In genomic region chr3:189324538-189325138, GRCh38 we compare ENCODE assay signal across 8 cellular contexts.
DNase-seq lines count a peak whose midpoint lies in the region; ATAC-seq, FAIRE-seq and TF ChIP-seq lines count a peak whose summit lies in the region.

No MANE protein-coding gene starts in this region.

- H3K9me3 ChIP-seq in Peyer's patch (no peaks in the 10 kb centered on the region), left lung (no peaks in the 10 kb centered on the region)

- H3K36me3 ChIP-seq in Peyer's patch = no peaks in the 10 kb centered on the region
- no peaks in the 10 kb centered on the region for H3K36me3 ChIP-seq in left lung

- H3K4me3 ChIP-seq in Peyer's patch (no peak overlapping the region), left lung (no peak overlapping the region)

- no peak for FAIRE-seq in HTR-8/SVneo (lab: Jason Lieb, UNC)

- intact Hi-C loops in Calu3 (cut with micrococcal nuclease; ENCODE audit: unreplicated experiment) = loop anchor here (1.0 to 2.0 kb wide), 3 partner anchors 30 to 68 kb away; no protein-coding TSS in a partner anchor
- intact Hi-C loops in left lung (cut with DNase I) = no loop called here

- H3K4me1 ChIP-seq in Peyer's patch = peaks cover 0 to 15% (median 9%) of the 10 kb centered on the region in 4 donors
- peaks cover 10 to 16% of the 10 kb centered on the region in 2 donors for H3K4me1 ChIP-seq in left lung

- peak overlapping the region; percentile 75 for H3K27ac Mint-ChIP-seq in Calu3 (ENCODE audit: unreplicated experiment)
- H3K27ac Mint-ChIP-seq in activated T-helper 17 cell treated with anti-CD3 and anti-CD28 coated beads, Interleukin-2, amount 50 U/mL, for 72 hours = peak overlapping the region; percentile 92

- H3K27me3 Mint-ChIP-seq in Calu3 (ENCODE audit: unreplicated experiment) = peaks cover 16% of the 10 kb centered on the region
- H3K27me3 Mint-ChIP-seq in activated T-helper 17 cell treated with anti-CD3 and anti-CD28 coated beads, Interleukin-2, amount 50 U/mL, for 72 hours = no peaks in the 10 kb centered on the region

- H3K27ac ChIP-seq in Peyer's patch (peak overlapping the region; percentile 32 to 72 (median 57)), left lung (peak overlapping the region; percentile 38 to 63)

- ATAC-seq in GM21515 (IDR thresholded peaks at IDR 0.05; ENCODE audit: unreplicated experiment) (peak; percentile 99), left lung (peak; percentile 97)
- peak; percentile 98 for ATAC-seq in activated T-helper 17 cell treated with anti-CD3 and anti-CD28 coated beads, Interleukin-2, amount 50 U/mL, for 72 hours (replicated peaks)

- peak overlapping the region; percentile 22 for H3K4me3 Mint-ChIP-seq in Calu3 (ENCODE audit: low read depth, unreplicated experiment)
- H3K4me3 Mint-ChIP-seq in activated T-helper 17 cell treated with anti-CD3 and anti-CD28 coated beads, Interleukin-2, amount 50 U/mL, for 72 hours = peak overlapping the region; percentile 69

- CTCF ChIA-PET in Calu3 (lab: Charles Lee) = interaction anchor here (0.6 to 2.3 kb wide), 14 partner anchors 8 to 624 kb away, joined by 3 to 13 read pairs (median 5); no protein-coding TSS in a partner anchor

- peak in 1 of 2 donors; percentile 22 for TF ChIP-seq POLR2A in Peyer's patch (IDR thresholded peaks at IDR 0.05)

- no peak for TF ChIP-seq CTCF in Calu3 (IDR thresholded peaks at IDR 0.05; ENCODE audit: unreplicated experiment)
- TF ChIP-seq CTCF in Peyer's patch (IDR thresholded peaks at IDR 0.05) = no peak
- TF ChIP-seq CTCF in left lung (IDR thresholded peaks at IDR 0.05) = no peak

- BruUV-seq in Calu3 (replicated peaks; lab: Mats Ljungman, UMichigan) = no TSS peak

- H3K9me3 Mint-ChIP-seq in Calu3 (ENCODE audit: low read depth, unreplicated experiment) = no peaks in the 10 kb centered on the region
- H3K9me3 Mint-ChIP-seq in activated T-helper 17 cell treated with anti-CD3 and anti-CD28 coated beads, Interleukin-2, amount 50 U/mL, for 72 hours = no peaks in the 10 kb centered on the region

- H3K27me3 ChIP-seq in Peyer's patch = no peaks in the 10 kb centered on the region
- H3K27me3 ChIP-seq in left lung = no peaks in the 10 kb centered on the region

- DNase-seq in Calu3 (peak; percentile 93), HTR-8/SVneo (ENCODE audit: insufficient read length, low spot score) (peak; percentile 59), Peyer's patch (peak; percentile 55 to 93 (median 85)), left lung (peak in 1 of 2 donors; percentile 64), SK-N-DZ (ENCODE audit: low spot score) (no peak)
- DNase-seq in stimulated activated CD8-positive, alpha-beta memory T cell treated with anti-CD3 and anti-CD28 coated beads, Interleukin-7, amount 100 ng/mL, for 24 hours (ENCODE audit: low read depth) = peak; percentile 48

- peaks cover 54% of the 10 kb centered on the region for H3K4me1 Mint-ChIP-seq in Calu3 (ENCODE audit: low read depth, unreplicated experiment)
- H3K4me1 Mint-ChIP-seq in activated T-helper 17 cell treated with anti-CD3 and anti-CD28 coated beads, Interleukin-2, amount 50 U/mL, for 72 hours = peaks cover 26% of the 10 kb centered on the region

- no peaks in the 10 kb centered on the region for H3K36me3 Mint-ChIP-seq in Calu3 (ENCODE audit: insufficient read depth, unreplicated experiment)
- H3K36me3 Mint-ChIP-seq in activated T-helper 17 cell treated with anti-CD3 and anti-CD28 coated beads, Interleukin-2, amount 50 U/mL, for 72 hours (ENCODE audit: low read depth) = peaks cover 6% of the 10 kb centered on the region
